27 cellular contexts compared by ENCODE assay signal in genomic region chr3:184539801-184540440, GRCh38. TPM values are rescaled to one million over a fixed set of nuclear protein-coding genes. Genes with fewer than 3 reads are reported as not detected.
DNase-seq lines count a peak whose midpoint lies in the region; ATAC-seq, FAIRE-seq and TF ChIP-seq lines count a peak whose summit lies in the region.
"Had no signal": no experiment of that assay in that cellular context is flagged by ENCODE, and none has a peak within 500 bp of the region (broad histone marks: within the 10 kb centered on the region; RNA-seq: fewer than 3 reads in every experiment).

No MANE protein-coding gene starts in this region.

- H3K9me3 ChIP-seq in H1 (ENCODE audit: insufficient read depth in 2 of 2, low read depth in 1 of 2, low read length in 1 of 2) (no peaks in the 10 kb centered on the region), T-helper 17 cell (ENCODE audit: control insufficient read depth, low read length, poor library complexity, severe bottlenecking) (no peaks in the 10 kb centered on the region)
- H3K9me3 ChIP-seq: BE2C, heart right ventricle, pancreas, testis, uterus had no signal

- no peaks in the 10 kb centered on the region for H3K9me2 ChIP-seq in GM23338 (ENCODE audit: insufficient read depth)

- no peak overlapping the region for H3K14ac ChIP-seq in H1 (ENCODE audit: insufficient read length)

- H2BK15ac ChIP-seq in H1 (ENCODE audit: low read length), result no peak overlapping the region

- H2BK5ac ChIP-seq in H1 (ENCODE audit: low read depth, low read length), result no peak overlapping the region

- peak; percentile 54 to 76 for TF ChIP-seq CTCF in GM23338 (conservative IDR thresholded peaks at IDR 0.05; ENCODE audit: low read depth in 2 of 2)
- TF ChIP-seq CTCF in H1 (IDR thresholded peaks at IDR 0.05; ENCODE audit: control extremely low read depth in 1 of 3, insufficient read depth in 1 of 3, low read depth in 1 of 3, low read length in 3 of 3), result peak; percentile 42 to 60 (median 52)
- TF ChIP-seq CTCF in osteocyte (IDR thresholded peaks at IDR 0.05), result no peak

- H3K56ac ChIP-seq in H1 (replicated peaks; ENCODE audit: insufficient read length, low read depth, low read length), result no peak overlapping the region

- no peak overlapping the region for H3K4me3 ChIP-seq in GM23338
- H3K4me3 ChIP-seq in H1 (ENCODE audit: extremely low read depth in 1 of 4, insufficient read depth in 2 of 4, low read depth in 3 of 4, low read length in 4 of 4), result no peak overlapping the region
- H3K4me3 ChIP-seq: heart right ventricle, pancreas, smooth muscle cell, testis, uterus had no signal

- H3K27me3 ChIP-seq in GM23338 (ENCODE audit: insufficient read depth), result no peaks in the 10 kb centered on the region
- peaks cover 0 to 3% (median 0%) of the 10 kb centered on the region in 4 experiments; a peak in 1 of 7 replicates for H3K27me3 ChIP-seq in H1 (replicated peaks in 1 of 4; ENCODE audit: control insufficient read depth in 3 of 4, extremely low read depth in 1 of 4, insufficient read depth in 3 of 4, low read length in 3 of 4)
- H3K27me3 ChIP-seq: pancreas, testis, uterus had no signal

- no peak for FAIRE-seq in H1 (lab: Jason Lieb, UNC)
- FAIRE-seq: frontal cortex, GM19239, pancreas, TTC549 had no signal

- no peak overlapping the region for H2BK120ac ChIP-seq in H1 (replicated peaks; ENCODE audit: low read depth, low read length)

- POLR2A ChIA-PET in H1 (lab: Charles Lee; ENCODE audit: partially characterized antibody), result interaction anchor here (0.7 to 3.7 kb wide), 5 partner anchors 10 to 196 kb away, joined by 3 to 22 read pairs (median 3); no protein-coding TSS in a partner anchor

- H4K5ac ChIP-seq in H1 (ENCODE audit: insufficient read length, low read depth, low read length), result no peak overlapping the region

- no peak overlapping the region; the same call in 1 of the 2 replicates for H4K8ac ChIP-seq in H1 (ENCODE audit: extremely low read depth, insufficient read depth, low read length)

- H3F3A ChIP-seq in GM23338 (replicated peaks; ENCODE audit: low read depth), result 0 out of 2 replicates have a peak, but pooled peaks cover 3% of the 10 kb centered on the region

- no peak for TF ChIP-seq EP300 in H1 (IDR thresholded peaks at IDR 0.05; ENCODE audit: borderline replicate concordance in 1 of 2, low read depth in 2 of 2, low read length in 2 of 2)

- H3K36me3 Mint-ChIP-seq in GM23338 (ENCODE audit: low read depth) (no peaks in the 10 kb centered on the region), osteocyte (ENCODE audit: unreplicated experiment) (no peaks in the 10 kb centered on the region), T-helper 17 cell (ENCODE audit: low read depth) (no peaks in the 10 kb centered on the region)
- no peaks in the 10 kb centered on the region for H3K36me3 Mint-ChIP-seq in activated T-cell treated with anti-CD3 and anti-CD28 coated beads, Interleukin-2, amount 50 U/mL, for 72 hours (ENCODE audit: insufficient read depth in 2 of 2)
- H3K36me3 Mint-ChIP-seq: activated naive CD4-positive, alpha-beta T cell treated with anti-CD3 and anti-CD28 coated beads, Interleukin-2, amount 50 U/mL, for 24 hours had no signal

- H3K18ac ChIP-seq in H1 (ENCODE audit: extremely low read depth, low read length), result peak overlapping the region; percentile 60; the same call in 1 of the 2 replicates

- H3K79me2 ChIP-seq in GM23338 (replicated peaks; ENCODE audit: insufficient read depth), result no peaks in the 10 kb centered on the region
- no peaks in the 10 kb centered on the region for H3K79me2 ChIP-seq in H1 (ENCODE audit: control insufficient read depth in 1 of 2, insufficient read depth in 2 of 2, low read length in 2 of 2)

- H3K27ac ChIP-seq in GM23338 (ENCODE audit: low read depth) (no peak overlapping the region), H1 (ENCODE audit: low read depth, low read length) (no peak overlapping the region)
- H3K27ac ChIP-seq: brain microvascular endothelial cell, heart right ventricle, pancreas, testis, uterus had no signal

- H3K4me2 ChIP-seq in GM23338 (no peak overlapping the region), H1 (ENCODE audit: insufficient read depth in 1 of 2, low read depth in 2 of 2, low read length in 2 of 2) (no peak overlapping the region)
- H3K4me2 ChIP-seq: smooth muscle cell had no signal

- H3K4me1 ChIP-seq in GM23338 (ENCODE audit: insufficient read depth) (peaks cover 8% of the 10 kb centered on the region), H1 (replicated peaks in 1 of 4; ENCODE audit: control insufficient read depth in 3 of 4, insufficient read depth in 4 of 4, low read length in 3 of 4) (peaks cover 0 to 5% (median 2%) of the 10 kb centered on the region in 4 experiments; a peak in 4 of 7 replicates)
- H3K4me1 ChIP-seq: BE2C, pancreas, testis had no signal

- H3K4ac ChIP-seq in H1 (replicated peaks; ENCODE audit: insufficient read length, low read depth, low read length), result no peak overlapping the region

- TF ChIP-seq RAD21 in H1 (IDR thresholded peaks at IDR 0.05 in 1 of 2, conservative IDR thresholded peaks at IDR 0.05 in 1 of 2; ENCODE audit: low read depth in 2 of 2, low read length in 2 of 2), result peak; percentile 48 to 65

- H3K27ac Mint-ChIP-seq in GM23338 (no peak overlapping the region; the same call in 1 of the 2 replicates), osteocyte (ENCODE audit: unreplicated experiment) (no peak overlapping the region), T-helper 17 cell (no peak overlapping the region)
- H3K27ac Mint-ChIP-seq in activated T-cell treated with anti-CD3 and anti-CD28 coated beads, Interleukin-2, amount 50 U/mL, for 72 hours, result no peak overlapping the region
- H3K27ac Mint-ChIP-seq: activated naive CD4-positive, alpha-beta T cell treated with anti-CD3 and anti-CD28 coated beads, Interleukin-2, amount 50 U/mL, for 24 hours; nephron had no signal

- no peak overlapping the region for H2AFZ ChIP-seq in GM23338
- H2AFZ ChIP-seq in H1 (ENCODE audit: low read length), result no peak overlapping the region

- peaks cover 3% of the 10 kb centered on the region; the same call in 1 of the 2 replicates for H3K23me2 ChIP-seq in H1 (ENCODE audit: low read depth, low read length)

- H4K20me1 ChIP-seq in GM23338 (replicated peaks; ENCODE audit: insufficient read depth) (no peaks in the 10 kb centered on the region), H1 (replicated peaks in 1 of 2; ENCODE audit: control insufficient read depth in 1 of 2, insufficient read depth in 2 of 2, low read length in 2 of 2) (no peaks in the 10 kb centered on the region)

- no peak overlapping the region for H2AK5ac ChIP-seq in H1 (ENCODE audit: low read depth, low read length)

- CTCF ChIA-PET in H1 (lab: Charles Lee; ENCODE audit: partially characterized antibody), result interaction anchor here (0.5 to 12.0 kb wide), 41 partner anchors 11 to 647 kb away, joined by 3 to 223 read pairs (median 6); partner anchors contain the start of genes CLCN2, FAM131A, POLR2H and THPO

- H3K9me3 Mint-ChIP-seq in GM23338 (no peaks in the 10 kb centered on the region), osteocyte (ENCODE audit: unreplicated experiment) (no peaks in the 10 kb centered on the region)
- H3K9me3 Mint-ChIP-seq in activated T-cell treated with anti-CD3 and anti-CD28 coated beads, Interleukin-2, amount 50 U/mL, for 72 hours, result no peaks in the 10 kb centered on the region
- H3K9me3 Mint-ChIP-seq: activated naive CD4-positive, alpha-beta T cell treated with anti-CD3 and anti-CD28 coated beads, Interleukin-2, amount 50 U/mL, for 24 hours; nephron had no signal

- H3K23ac ChIP-seq in H1 (ENCODE audit: insufficient read length), result no peak overlapping the region

- DNase-seq in GM23338 (ENCODE audit: low spot score) (peak; percentile 78), NCI-H69 (lab: John Stamatoyannopoulos, UW) (peak; percentile 17), H1 (ENCODE audit: low read depth in 1 of 2, low spot score in 2 of 2) (peak in 1 of 2 experiments; percentile 65), osteocyte (ENCODE audit: extremely low spot score, unreplicated experiment) (peak; percentile 57), SIG-M5 treated with dmso at 0.1 percent for 504 hours (lab: John Stamatoyannopoulos, UW; ENCODE audit: unreplicated experiment) (no peak), T-helper 17 cell (no peak)
- DNase-seq in activated T-cell treated with anti-CD3 and anti-CD28 coated beads, Interleukin-2, amount 50 U/mL, for 72 hours, result no peak
- DNase-seq: amygdala; BE2C; brain microvascular endothelial cell; HCEC 1CT; heart right ventricle; kidney glomerular epithelial cell; NCI-H1417; NCI-H2029 treated with DMSO at 0.1 percent for 48 hours; NCI-H524 treated with DMSO at 0.1 percent for 48 hours; stimulated activated CD4-positive, alpha-beta T cell treated with anti-CD3 and anti-CD28 coated beads, Interleukin-1b, Interleukin-23, amount 100 ng/mL, for 48 hours; stimulated activated naive CD8-positive, alpha-beta T cell treated with anti-CD3 and anti-CD28 coated beads, Interleukin-15, Interleukin-2, amounts not matched to agents 100 U/mL and 50 U/mL, for 24 hours; testis; uterus had no signal

- no peak overlapping the region for H3K4me3 Mint-ChIP-seq in GM23338
- H3K4me3 Mint-ChIP-seq in osteocyte (ENCODE audit: unreplicated experiment), result no peak overlapping the region
- no peak overlapping the region for H3K4me3 Mint-ChIP-seq in activated T-cell treated with anti-CD3 and anti-CD28 coated beads, Interleukin-2, amount 50 U/mL, for 72 hours
- H3K4me3 Mint-ChIP-seq in T-helper 17 cell, result no peak overlapping the region
- H3K4me3 Mint-ChIP-seq: activated naive CD4-positive, alpha-beta T cell treated with anti-CD3 and anti-CD28 coated beads, Interleukin-2, amount 50 U/mL, for 24 hours; nephron had no signal

- H3K36me3 ChIP-seq in GM23338 (ENCODE audit: insufficient read depth) (no peaks in the 10 kb centered on the region), H1 (ENCODE audit: control insufficient read depth in 2 of 4, insufficient read depth in 4 of 4, low read length in 3 of 4) (no peaks in the 10 kb centered on the region)
- H3K36me3 ChIP-seq: BE2C, brain microvascular endothelial cell, heart right ventricle, pancreas, uterus had no signal

- H3K4me1 Mint-ChIP-seq in GM23338 (peaks cover 30% of the 10 kb centered on the region), osteocyte (ENCODE audit: unreplicated experiment) (peaks cover 3% of the 10 kb centered on the region), T-helper 17 cell (peaks cover 14% of the 10 kb centered on the region)
- H3K4me1 Mint-ChIP-seq in activated T-cell treated with anti-CD3 and anti-CD28 coated beads, Interleukin-2, amount 50 U/mL, for 72 hours (ENCODE audit: low read depth), result peaks cover 9% of the 10 kb centered on the region

- no peak overlapping the region for H2BK12ac ChIP-seq in H1 (ENCODE audit: low read depth, low read length)

- no peak overlapping the region for H2BK20ac ChIP-seq in H1 (ENCODE audit: low read length)

- no peak overlapping the region for H3K9ac ChIP-seq in H1 (replicated peaks in 1 of 4; ENCODE audit: extremely low read depth in 1 of 4, low read depth in 3 of 4, low read length in 3 of 4)

- no peak overlapping the region for H4K91ac ChIP-seq in H1 (replicated peaks; ENCODE audit: insufficient read length, low read length)

- no peak for TF ChIP-seq POLR2A in H1 (IDR thresholded peaks at IDR 0.05; ENCODE audit: control extremely low read depth in 1 of 2, low read depth in 2 of 2, low read length in 2 of 2)

- H3K79me1 ChIP-seq in H1 (ENCODE audit: low read depth, low read length), result no peaks in the 10 kb centered on the region; the same call in 1 of the 2 replicates

- 78% methylated on average over 12 of the region's 16 CpGs; no CpG with 5 or more reads in 1 of the 2 experiments for WGBS in H1 (ENCODE audit: extremely low coverage in 1 of 2, insufficient coverage in 1 of 2, insufficient read length in 1 of 2, insufficient replicate concordance in 2 of 2, low coverage in 1 of 2, low lambda C conversion rate in 2 of 2, missing lambda C conversion rate in 1 of 2), 2 experiments

- H3K27me3 Mint-ChIP-seq in GM23338 (ENCODE audit: insufficient read depth, low read depth, poor library complexity) (peaks cover 10% of the 10 kb centered on the region), osteocyte (ENCODE audit: unreplicated experiment) (peaks cover 84% of the 10 kb centered on the region), T-helper 17 cell (peaks cover 39% of the 10 kb centered on the region)
- peaks cover 32% of the 10 kb centered on the region for H3K27me3 Mint-ChIP-seq in activated T-cell treated with anti-CD3 and anti-CD28 coated beads, Interleukin-2, amount 50 U/mL, for 72 hours (ENCODE audit: low read depth)

- ATAC-seq in GM23338 (peak; percentile 44), T-helper 17 cell (no peak)
- ATAC-seq in activated T-cell treated with anti-CD3 and anti-CD28 coated beads, Interleukin-2, amount 50 U/mL, for 72 hours (replicated peaks in 1 of 2), result no peak
- ATAC-seq: heart right ventricle; pancreas; stimulated activated naive CD8-positive, alpha-beta T cell treated with anti-CD3 and anti-CD28 coated beads, Interleukin-15, Interleukin-2, amounts not matched to agents 100 U/mL and 50 U/mL, for 24 hours had no signal

RNA-seq across cellular contexts. Expression of gene EPHB3, which starts 21.7 kb away (rescaled TPM):
- total RNA-seq in GM23338 (2014; rRNA removed; shearing (Covaris generic)), result 1.0 and 2.0 TPM in 2 replicates
- polyA plus RNA-seq in GM23338 (2016; fragmentation: Nextera tagmentation; extraction: Ambion mirVana), result 0.54 and 0.57 TPM in 2 replicates
- total RNA-seq in H1 (2021; fragmentation: NEBNext Ultra II Directional; extraction: Animal tissue kit (Norgen Biotek cat#: 25700)), result 0.80 and 0.91 TPM in 2 replicates
- 0.41 and 0.82 TPM in 2 replicates for polyA plus RNA-seq in H1 (2011; rRNA removed)
- polyA plus RNA-seq in H1 (2011; cell fraction: cytosol; rRNA removed), result 0.61 TPM
- polyA plus RNA-seq in H1 (2011; cell fraction: nucleus; rRNA removed), result 1.5 TPM
- polyA plus RNA-seq in H1 (2012, experiment 1 of 2), result 0.83 to 1.3 TPM (median 1.0 TPM) in 4 replicates
- 1.2 TPM for polyA plus RNA-seq in H1 (2012, experiment 2 of 2)
- 0.55 TPM for polyA plus RNA-seq in H1 (2013, experiment 1 of 2)
- 0.46 TPM for polyA plus RNA-seq in H1 (2013, experiment 2 of 2)
- 0.78 and 1.8 TPM in 2 replicates for polyA minus RNA-seq in H1 (2011; rRNA and poly(A)+ RNA removed)
- polyA minus RNA-seq in H1 (2011; cell fraction: cytosol; rRNA and poly(A)+ RNA removed), result 1.8 TPM
- 0.40 TPM for polyA minus RNA-seq in H1 (2011; cell fraction: nucleus; rRNA and poly(A)+ RNA removed)
- 10.6 and 11.4 TPM in 2 replicates for total RNA-seq in osteocyte
- total RNA-seq in activated T-cell treated with anti-CD3 and anti-CD28 coated beads, Interleukin-2, amount 50 U/mL, for 72 hours, result under 1 TPM; 0.12 to 0.50 TPM
- total RNA-seq in T-helper 17 cell, result under 1 TPM in 1 of 2 donors, not detected in 1; 0.35 TPM

Comparison
In these comparisons a context has a peak if more than half of its experiments do, and no peak if none do; other contexts are left out.
1. DNase-seq: peak in GM23338 (single experiment), NCI-H69 (single experiment) and osteocyte (single experiment); none in SIG-M5 treated with dmso at 0.1 percent for 504 hours (single experiment), activated T-cell treated with anti-CD3 and anti-CD28 coated beads, Interleukin-2, amount 50 U/mL, for 72 hours (0 of 2) and T-helper 17 cell (0 of 3).